Comparison of ENCODE assay signal across 8 cellular contexts in genomic region chr1:87331319-87332269, GRCh38. TPM values are rescaled to one million over a fixed set of nuclear protein-coding genes. Genes with fewer than 3 reads are reported as not detected.
DNase-seq lines count a peak whose midpoint lies in the region; ATAC-seq and TF ChIP-seq lines count a peak whose summit lies in the region.

No MANE protein-coding gene starts in this region.

- H3K9me2 ChIP-seq in HCT116 (ENCODE audit: insufficient read depth), result no peaks in the 10 kb centered on the region

- 0 to 1% methylated on average over 53 to 67 of the region's 67 CpGs for WGBS in lung, 2 donors

- no peak overlapping the region for H2AFZ ChIP-seq in HCT116 (ENCODE audit: low read depth, low read length, poor library complexity, severe bottlenecking)

- TF ChIP-seq CTCF in HCT116 (IDR thresholded peaks at IDR 0.05 in 2 of 3, conservative IDR thresholded peaks at IDR 0.05 in 1 of 3; ENCODE audit: borderline replicate concordance in 1 of 3, insufficient read depth in 1 of 3, low read depth in 2 of 3, low read length in 2 of 3) (peak in 1 of 3 experiments; percentile 29; a peak in 1 of 6 replicates), lung (IDR thresholded peaks at IDR 0.05; ENCODE audit: control extremely low read depth, extremely low read depth) (no peak)
- no peak for TF ChIP-seq CTCF in activated CD8-positive, alpha-beta T cell treated with anti-CD3 and anti-CD28 coated beads for 36 hours (IDR thresholded peaks at IDR 0.05)

- no peaks in the 10 kb centered on the region for H4K20me1 ChIP-seq in HCT116 (ENCODE audit: insufficient read depth)

- CTCF ChIA-PET in HCT116 (lab: Charles Lee), result interaction anchor here (0.9 kb wide), 1 partner anchor 622 kb away, joined by 3 read pairs; no protein-coding TSS in a partner anchor
- CTCF ChIA-PET in activated CD8-positive, alpha-beta T cell treated with anti-CD3 and anti-CD28 coated beads for 36 hours (lab: Charles Lee), result interaction anchor here (1.2 kb wide), 1 partner anchor 10 kb away, joined by 3 read pairs; no protein-coding TSS in a partner anchor

- H3K4me3 ChIP-seq in HCT116 (replicated peaks in 1 of 2; ENCODE audit: low read depth in 1 of 2, low read length in 2 of 2) (peak overlapping the region; percentile 75 to 79), lung (peak overlapping the region; percentile 72)

- H3K27ac ChIP-seq in HCT116 (ENCODE audit: low read depth, low read length) (peak overlapping the region; percentile 71), lung (ENCODE audit: low read depth in 1 of 2, low read length in 1 of 2) (peak overlapping the region; percentile 84 to 85)

- RAD21 ChIA-PET in HCT116 (lab: Charles Lee; ENCODE audit: low non-redundant PET in 1 of 2, low total read pairs in 2 of 2, uncharacterized antibody in 2 of 2, unreplicated experiment in 2 of 2), result interaction anchor here in 1 of 2 experiments (0.6 kb wide), 1 partner anchor 502 kb away, joined by 3 read pairs; no protein-coding TSS in a partner anchor

- H3K9me3 Mint-ChIP-seq in activated CD8-positive, alpha-beta T cell treated with anti-CD3 and anti-CD28 coated beads for 36 hours, result no peaks in the 10 kb centered on the region
- no peaks in the 10 kb centered on the region for H3K9me3 Mint-ChIP-seq in effector memory CD8-positive, alpha-beta T cell

- H3K4me2 ChIP-seq in HCT116 (ENCODE audit: low read length), result peak overlapping the region; percentile 78

- peak overlapping the region; percentile 57 for H3K9ac ChIP-seq in HCT116 (ENCODE audit: low read length)

- H3K79me2 ChIP-seq in HCT116 (ENCODE audit: insufficient read depth, low read length), result peaks cover 26% of the 10 kb centered on the region

- peaks cover 2% of the 10 kb centered on the region for H3K27me3 Mint-ChIP-seq in activated CD8-positive, alpha-beta T cell treated with anti-CD3 and anti-CD28 coated beads for 36 hours
- no peaks in the 10 kb centered on the region for H3K27me3 Mint-ChIP-seq in effector memory CD8-positive, alpha-beta T cell

- peaks cover 27% of the 10 kb centered on the region for H3K36me3 Mint-ChIP-seq in activated CD8-positive, alpha-beta T cell treated with anti-CD3 and anti-CD28 coated beads for 36 hours (ENCODE audit: low read depth)
- H3K36me3 Mint-ChIP-seq in effector memory CD8-positive, alpha-beta T cell (ENCODE audit: insufficient read depth), result peaks cover 40% of the 10 kb centered on the region

- H3K9me3 ChIP-seq in HCT116 (ENCODE audit: control insufficient read depth in 1 of 2, insufficient read depth in 1 of 2, low read depth in 1 of 2, low read length in 2 of 2), result no peaks in the 10 kb centered on the region
- no peaks in the 10 kb centered on the region for H3K9me3 ChIP-seq in lung (ENCODE audit: control insufficient read depth in 2 of 2, insufficient read depth in 1 of 2, low read length in 1 of 2)

- no peaks in the 10 kb centered on the region for H3K27me3 ChIP-seq in HCT116 (ENCODE audit: insufficient read depth, low read length)
- no peaks in the 10 kb centered on the region for H3K27me3 ChIP-seq in lung (ENCODE audit: control insufficient read depth, insufficient read depth)

- H3K36me3 ChIP-seq in HCT116 (ENCODE audit: control insufficient read depth in 1 of 2, insufficient read depth in 2 of 2, low read length in 2 of 2), result no peaks in the 10 kb centered on the region
- H3K36me3 ChIP-seq in lung (ENCODE audit: control insufficient read depth in 2 of 2, insufficient read depth in 2 of 2, low read length in 2 of 2), result no peaks in the 10 kb centered on the region

- H3K4me1 ChIP-seq in HCT116 (ENCODE audit: control insufficient read depth in 1 of 2, insufficient read depth in 2 of 2, low read length in 2 of 2) (peaks cover 29 to 51% of the 10 kb centered on the region in 2 experiments), lung (ENCODE audit: control insufficient read depth in 2 of 2, insufficient read depth in 2 of 2, low read length in 2 of 2) (peaks cover 8 to 17% of the 10 kb centered on the region in 2 donors)

- TF ChIP-seq RAD21 in HCT116 (IDR thresholded peaks at IDR 0.05; ENCODE audit: low read depth), result no peak

- H3K27ac Mint-ChIP-seq in activated CD8-positive, alpha-beta T cell treated with anti-CD3 and anti-CD28 coated beads for 36 hours, result peak overlapping the region; percentile 94
- peak overlapping the region; percentile 95 to 97 for H3K27ac Mint-ChIP-seq in effector memory CD8-positive, alpha-beta T cell

- POLR2A ChIA-PET in HCT116 (lab: Charles Lee), result no interaction called here
- POLR2A ChIA-PET in activated CD8-positive, alpha-beta T cell treated with anti-CD3 and anti-CD28 coated beads for 36 hours (lab: Charles Lee), result interaction anchor here (0.7 kb wide), 1 partner anchor 162 kb away, joined by 3 read pairs; no protein-coding TSS in a partner anchor

- intact Hi-C loops in HCT116 (cut with micrococcal nuclease), result no loop called here
- intact Hi-C loops in activated CD8-positive, alpha-beta T cell treated with anti-CD3 and anti-CD28 coated beads for 36 hours (cut with micrococcal nuclease), result no loop called here

- TF ChIP-seq POLR2A in HCT116 (IDR thresholded peaks at IDR 0.05; ENCODE audit: borderline replicate concordance, extremely low read depth, insufficient read depth, insufficient read length), result no peak

- no TSS peak for BruUV-seq in HCT116 (replicated peaks; lab: Mats Ljungman, UMichigan)

- H3K4me3 Mint-ChIP-seq in activated CD8-positive, alpha-beta T cell treated with anti-CD3 and anti-CD28 coated beads for 36 hours, result peak overlapping the region; percentile 87
- peak overlapping the region; percentile 96 to 98 for H3K4me3 Mint-ChIP-seq in effector memory CD8-positive, alpha-beta T cell

- H3K4me1 Mint-ChIP-seq in activated CD8-positive, alpha-beta T cell treated with anti-CD3 and anti-CD28 coated beads for 36 hours (ENCODE audit: low read depth), result peaks cover 49% of the 10 kb centered on the region
- H3K4me1 Mint-ChIP-seq in effector memory CD8-positive, alpha-beta T cell (ENCODE audit: low read depth in 2 of 2), result peaks cover 39 to 66% of the 10 kb centered on the region in 2 donors

- DNase-seq in ELF-1 (ENCODE audit: low read depth, low spot score), result peak; percentile 89
- DNase-seq in HCT116 (ENCODE audit: low read depth, low spot score), result peak; percentile 80
- DNase-seq in NCI-H510A (lab: John Stamatoyannopoulos, UW), result peak; percentile 93
- peak; percentile 62 for DNase-seq in activated CD8-positive, alpha-beta T cell treated with anti-CD3 and anti-CD28 coated beads for 36 hours
- DNase-seq in effector memory CD8-positive, alpha-beta T cell, result peak; percentile 41 to 56 (median 47)
- peak; percentile 88 for DNase-seq in lung (ENCODE audit: low spot score)
- peak; percentile 55 for DNase-seq in stimulated activated CD8-positive, alpha-beta memory T cell treated with anti-CD3 and anti-CD28 coated beads, Interleukin-15, amount 100 ng/mL, for 1 hour (ENCODE audit: low read depth)
- DNase-seq in COLO829 (ENCODE audit: low spot score), result no peak

- ATAC-seq in HCT116 (peak; percentile 51), lung (ENCODE audit: insufficient read depth, low FRiP score) (peak; percentile 42)
- ATAC-seq in activated CD8-positive, alpha-beta T cell treated with anti-CD3 and anti-CD28 coated beads for 36 hours, result no peak
- peak; percentile 26 for ATAC-seq in effector memory CD8-positive, alpha-beta T cell (replicated peaks)

TF ChIP-seq in HCT116, 20 proteins besides CTCF, POLR2A, EP300 and RAD21 (continues in another document):
- no peak for TF ChIP-seq ZFX (IDR thresholded peaks at IDR 0.05)
- TF ChIP-seq MAX (IDR thresholded peaks at IDR 0.05), result peak; percentile 90; the same call in 1 of the 2 replicates
- TF ChIP-seq EZH2phosphoT487 (IDR thresholded peaks at IDR 0.05; ENCODE audit: borderline replicate concordance), result no peak
- TF ChIP-seq ZNF274 (IDR thresholded peaks at IDR 0.05; ENCODE audit: low read depth, low read length), result no peak
- no peak; the same call in 1 of the 2 replicates for TF ChIP-seq CBX3 (IDR thresholded peaks at IDR 0.05; ENCODE audit: low read depth)
- no peak for TF ChIP-seq JUND (IDR thresholded peaks at IDR 0.05)
- TF ChIP-seq CEBPB (IDR thresholded peaks at IDR 0.05; ENCODE audit: low read depth), result peak; percentile 87
- TF ChIP-seq EZH2 (IDR thresholded peaks at IDR 0.05), result no peak
- no peak for TF ChIP-seq REST (IDR thresholded peaks at IDR 0.05; ENCODE audit: low read depth)
- TF ChIP-seq ATF3 (IDR thresholded peaks at IDR 0.05), result no peak

RNA-seq across cellular contexts. Expression of gene LMO4, which starts 2.9 kb away (rescaled TPM):
- 38.5 TPM for total RNA-seq in HCT116 (2021; ENCODE audit: unreplicated experiment)
- 57.8 and 61.8 TPM in 2 replicates for polyA plus RNA-seq in HCT116 (2012)
- 10 to 100 TPM; 35.1 to 36.8 TPM for total RNA-seq in activated CD8-positive, alpha-beta T cell treated with anti-CD3 and anti-CD28 coated beads for 36 hours
- total RNA-seq in lung, result 10 to 100 TPM; 67.4 to 96.4 TPM
- 10 to 100 TPM; 35.7 to 41.9 TPM for polyA plus RNA-seq in lung
